2 cellular contexts compared by ENCODE assay signal in the genomic region with DNA sequence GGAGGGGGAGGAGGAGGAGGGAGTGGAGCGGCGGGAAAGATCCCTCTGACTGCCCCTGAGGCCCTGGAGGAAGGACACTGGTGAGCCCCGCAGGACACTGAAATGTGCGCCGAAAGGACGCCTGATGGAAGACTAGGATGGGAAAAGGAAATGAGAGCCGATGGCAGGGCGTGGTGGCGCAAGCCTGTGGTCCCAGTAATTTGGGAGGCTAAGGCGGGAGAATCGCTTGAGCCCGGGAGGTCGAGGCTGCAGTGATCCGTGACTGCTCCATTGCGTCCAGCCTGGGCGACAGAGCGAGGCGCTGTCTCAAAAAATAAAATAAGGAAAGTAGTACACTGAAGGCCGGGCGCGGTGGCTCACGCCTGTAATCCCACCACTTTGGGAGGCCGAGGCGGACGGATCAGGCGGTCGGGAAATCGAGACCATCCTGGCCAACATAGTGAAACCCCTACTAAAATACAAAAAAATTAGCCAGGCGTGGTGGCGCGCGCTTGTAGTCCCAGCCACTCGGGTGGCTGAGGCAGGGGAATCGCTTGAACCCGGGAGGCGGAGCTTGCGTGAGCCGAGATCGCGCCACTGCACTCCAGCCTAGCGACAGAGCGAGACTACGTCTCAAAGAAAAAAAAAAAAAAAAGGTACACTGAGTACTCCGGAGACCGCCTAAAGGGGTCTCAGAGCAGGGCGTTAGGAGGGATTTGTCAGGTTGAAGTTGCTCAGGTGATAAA.
TF ChIP-seq lines count a peak whose summit lies in the region.

No MANE protein-coding gene starts in this region.

TF ChIP-seq in K562, 482 proteins besides CTCF, POLR2A, EP300 and RAD21 (continued from another document and continues in another):
- TF ChIP-seq, protein P1, sequence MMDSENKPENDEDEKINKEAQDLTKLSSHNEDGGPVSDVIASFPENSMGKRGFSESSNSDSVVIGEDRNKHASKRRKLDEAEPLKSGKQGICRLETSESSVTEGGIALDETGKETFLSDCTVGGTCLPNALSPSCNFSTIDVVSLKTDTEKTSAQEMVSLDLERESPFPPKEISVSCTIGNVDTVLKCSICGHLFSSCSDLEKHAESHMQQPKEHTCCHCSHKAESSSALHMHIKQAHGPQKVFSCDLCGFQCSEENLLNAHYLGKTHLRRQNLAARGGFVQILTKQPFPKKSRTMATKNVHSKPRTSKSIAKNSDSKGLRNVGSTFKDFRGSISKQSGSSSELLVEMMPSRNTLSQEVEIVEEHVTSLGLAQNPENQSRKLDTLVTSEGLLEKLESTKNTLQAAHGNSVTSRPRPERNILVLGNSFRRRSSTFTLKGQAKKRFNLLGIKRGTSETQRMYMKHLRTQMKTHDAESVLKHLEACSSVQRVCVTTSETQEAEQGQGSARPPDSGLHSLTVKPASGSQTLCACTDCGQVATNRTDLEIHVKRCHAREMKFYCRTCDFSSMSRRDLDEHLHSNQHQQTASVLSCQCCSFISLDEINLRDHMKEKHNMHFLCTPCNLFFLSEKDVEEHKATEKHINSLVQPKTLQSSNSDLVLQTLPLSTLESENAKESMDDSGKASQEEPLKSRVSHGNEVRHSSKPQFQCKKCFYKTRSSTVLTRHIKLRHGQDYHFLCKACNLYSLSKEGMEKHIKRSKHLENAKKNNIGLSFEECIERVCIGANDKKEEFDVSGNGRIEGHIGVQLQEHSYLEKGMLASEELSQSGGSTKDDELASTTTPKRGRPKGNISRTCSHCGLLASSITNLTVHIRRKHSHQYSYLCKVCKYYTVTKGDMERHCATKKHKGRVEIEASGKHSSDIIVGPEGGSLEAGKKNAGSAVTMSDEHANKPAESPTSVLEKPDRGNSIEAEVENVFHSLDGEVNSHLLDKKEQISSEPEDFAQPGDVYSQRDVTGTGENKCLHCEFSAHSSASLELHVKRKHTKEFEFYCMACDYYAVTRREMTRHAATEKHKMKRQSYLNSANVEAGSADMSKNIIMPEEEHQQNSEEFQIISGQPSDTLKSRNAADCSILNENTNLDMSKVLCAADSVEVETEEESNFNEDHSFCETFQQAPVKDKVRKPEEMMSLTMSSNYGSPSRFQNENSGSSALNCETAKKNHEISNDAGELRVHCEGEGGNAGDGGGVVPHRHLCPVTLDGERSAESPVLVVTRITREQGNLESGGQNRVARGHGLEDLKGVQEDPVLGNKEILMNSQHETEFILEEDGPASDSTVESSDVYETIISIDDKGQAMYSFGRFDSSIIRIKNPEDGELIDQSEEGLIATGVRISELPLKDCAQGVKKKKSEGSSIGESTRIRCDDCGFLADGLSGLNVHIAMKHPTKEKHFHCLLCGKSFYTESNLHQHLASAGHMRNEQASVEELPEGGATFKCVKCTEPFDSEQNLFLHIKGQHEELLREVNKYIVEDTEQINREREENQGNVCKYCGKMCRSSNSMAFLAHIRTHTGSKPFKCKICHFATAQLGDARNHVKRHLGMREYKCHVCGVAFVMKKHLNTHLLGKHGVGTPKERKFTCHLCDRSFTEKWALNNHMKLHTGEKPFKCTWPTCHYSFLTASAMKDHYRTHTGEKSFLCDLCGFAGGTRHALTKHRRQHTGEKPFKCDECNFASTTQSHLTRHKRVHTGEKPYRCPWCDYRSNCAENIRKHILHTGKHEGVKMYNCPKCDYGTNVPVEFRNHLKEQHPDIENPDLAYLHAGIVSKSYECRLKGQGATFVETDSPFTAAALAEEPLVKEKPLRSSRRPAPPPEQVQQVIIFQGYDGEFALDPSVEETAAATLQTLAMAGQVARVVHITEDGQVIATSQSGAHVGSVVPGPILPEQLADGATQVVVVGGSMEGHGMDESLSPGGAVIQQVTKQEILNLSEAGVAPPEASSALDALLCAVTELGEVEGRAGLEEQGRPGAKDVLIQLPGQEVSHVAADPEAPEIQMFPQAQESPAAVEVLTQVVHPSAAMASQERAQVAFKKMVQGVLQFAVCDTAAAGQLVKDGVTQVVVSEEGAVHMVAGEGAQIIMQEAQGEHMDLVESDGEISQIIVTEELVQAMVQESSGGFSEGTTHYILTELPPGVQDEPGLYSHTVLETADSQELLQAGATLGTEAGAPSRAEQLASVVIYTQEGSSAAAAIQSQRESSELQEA (IDR thresholded peaks at IDR 0.05; ENCODE audit: low read depth): no peak
- TF ChIP-seq ZNF311 (CRISPR knock-in tag; IDR thresholded peaks at IDR 0.05) (peak; percentile 79; the same call in 1 of the 2 replicates), RUNX1 (IDR thresholded peaks at IDR 0.05; ENCODE audit: low read depth) (0 out of 2 replicates have a peak, but pooled peaks have one; percentile 16), ZNF830 (CRISPR knock-in tag; IDR thresholded peaks at IDR 0.05) (no peak), RFX7 (CRISPR knock-in tag; IDR thresholded peaks at IDR 0.05) (no peak), RCOR1 (IDR thresholded peaks at IDR 0.05; ENCODE audit: borderline replicate concordance in 1 of 2, low read depth in 2 of 2, low read length in 2 of 2) (peak in 1 of 2 experiments; percentile 49; a peak in 2 of 4 replicates), ESRRB (CRISPR knock-in tag; IDR thresholded peaks at IDR 0.05; ENCODE audit: borderline replicate concordance) (no peak), DMBX1 (CRISPR knock-in tag; IDR thresholded peaks at IDR 0.05; ENCODE audit: borderline replicate concordance) (peak; percentile 56; the same call in 1 of the 2 replicates), KLF6 (CRISPR knock-in tag; IDR thresholded peaks at IDR 0.05; ENCODE audit: borderline replicate concordance) (no peak), NEUROD1 (IDR thresholded peaks at IDR 0.05; ENCODE audit: borderline replicate concordance, low read depth, low read length, partially characterized antibody) (peak; percentile 2), WHSC1 (IDR thresholded peaks at IDR 0.05; ENCODE audit: low read length) (no peak)
- TF ChIP-seq, protein P2, sequence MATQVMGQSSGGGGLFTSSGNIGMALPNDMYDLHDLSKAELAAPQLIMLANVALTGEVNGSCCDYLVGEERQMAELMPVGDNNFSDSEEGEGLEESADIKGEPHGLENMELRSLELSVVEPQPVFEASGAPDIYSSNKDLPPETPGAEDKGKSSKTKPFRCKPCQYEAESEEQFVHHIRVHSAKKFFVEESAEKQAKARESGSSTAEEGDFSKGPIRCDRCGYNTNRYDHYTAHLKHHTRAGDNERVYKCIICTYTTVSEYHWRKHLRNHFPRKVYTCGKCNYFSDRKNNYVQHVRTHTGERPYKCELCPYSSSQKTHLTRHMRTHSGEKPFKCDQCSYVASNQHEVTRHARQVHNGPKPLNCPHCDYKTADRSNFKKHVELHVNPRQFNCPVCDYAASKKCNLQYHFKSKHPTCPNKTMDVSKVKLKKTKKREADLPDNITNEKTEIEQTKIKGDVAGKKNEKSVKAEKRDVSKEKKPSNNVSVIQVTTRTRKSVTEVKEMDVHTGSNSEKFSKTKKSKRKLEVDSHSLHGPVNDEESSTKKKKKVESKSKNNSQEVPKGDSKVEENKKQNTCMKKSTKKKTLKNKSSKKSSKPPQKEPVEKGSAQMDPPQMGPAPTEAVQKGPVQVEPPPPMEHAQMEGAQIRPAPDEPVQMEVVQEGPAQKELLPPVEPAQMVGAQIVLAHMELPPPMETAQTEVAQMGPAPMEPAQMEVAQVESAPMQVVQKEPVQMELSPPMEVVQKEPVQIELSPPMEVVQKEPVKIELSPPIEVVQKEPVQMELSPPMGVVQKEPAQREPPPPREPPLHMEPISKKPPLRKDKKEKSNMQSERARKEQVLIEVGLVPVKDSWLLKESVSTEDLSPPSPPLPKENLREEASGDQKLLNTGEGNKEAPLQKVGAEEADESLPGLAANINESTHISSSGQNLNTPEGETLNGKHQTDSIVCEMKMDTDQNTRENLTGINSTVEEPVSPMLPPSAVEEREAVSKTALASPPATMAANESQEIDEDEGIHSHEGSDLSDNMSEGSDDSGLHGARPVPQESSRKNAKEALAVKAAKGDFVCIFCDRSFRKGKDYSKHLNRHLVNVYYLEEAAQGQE (CRISPR knock-in tag; IDR thresholded peaks at IDR 0.05; ENCODE audit: low read depth): peak; percentile 67; the same call in 1 of the 2 replicates

TF ChIP-seq in HepG2, 621 proteins besides CTCF, POLR2A, EP300 and RAD21 (continued from another document and continues in another):
- TF ChIP-seq, protein P3, sequence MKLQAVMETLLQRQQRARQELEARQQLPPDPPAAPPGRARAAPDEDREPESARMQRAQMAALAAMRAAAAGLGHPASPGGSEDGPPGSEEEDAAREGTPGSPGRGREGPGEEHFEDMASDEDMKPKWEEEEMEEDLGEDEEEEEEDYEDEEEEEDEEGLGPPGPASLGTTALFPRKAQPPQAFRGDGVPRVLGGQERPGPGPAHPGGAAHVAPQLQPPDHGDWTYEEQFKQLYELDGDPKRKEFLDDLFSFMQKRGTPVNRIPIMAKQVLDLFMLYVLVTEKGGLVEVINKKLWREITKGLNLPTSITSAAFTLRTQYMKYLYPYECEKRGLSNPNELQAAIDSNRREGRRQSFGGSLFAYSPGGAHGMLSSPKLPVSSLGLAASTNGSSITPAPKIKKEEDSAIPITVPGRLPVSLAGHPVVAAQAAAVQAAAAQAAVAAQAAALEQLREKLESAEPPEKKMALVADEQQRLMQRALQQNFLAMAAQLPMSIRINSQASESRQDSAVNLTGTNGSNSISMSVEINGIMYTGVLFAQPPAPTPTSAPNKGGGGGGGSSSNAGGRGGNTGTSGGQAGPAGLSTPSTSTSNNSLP (IDR thresholded peaks at IDR 0.05; ENCODE audit: low read depth, low read length): no peak
- no peak for TF ChIP-seq NFE2L1 (CRISPR knock-in tag; IDR thresholded peaks at IDR 0.05; ENCODE audit: borderline replicate concordance)
- TF ChIP-seq, protein P4, sequence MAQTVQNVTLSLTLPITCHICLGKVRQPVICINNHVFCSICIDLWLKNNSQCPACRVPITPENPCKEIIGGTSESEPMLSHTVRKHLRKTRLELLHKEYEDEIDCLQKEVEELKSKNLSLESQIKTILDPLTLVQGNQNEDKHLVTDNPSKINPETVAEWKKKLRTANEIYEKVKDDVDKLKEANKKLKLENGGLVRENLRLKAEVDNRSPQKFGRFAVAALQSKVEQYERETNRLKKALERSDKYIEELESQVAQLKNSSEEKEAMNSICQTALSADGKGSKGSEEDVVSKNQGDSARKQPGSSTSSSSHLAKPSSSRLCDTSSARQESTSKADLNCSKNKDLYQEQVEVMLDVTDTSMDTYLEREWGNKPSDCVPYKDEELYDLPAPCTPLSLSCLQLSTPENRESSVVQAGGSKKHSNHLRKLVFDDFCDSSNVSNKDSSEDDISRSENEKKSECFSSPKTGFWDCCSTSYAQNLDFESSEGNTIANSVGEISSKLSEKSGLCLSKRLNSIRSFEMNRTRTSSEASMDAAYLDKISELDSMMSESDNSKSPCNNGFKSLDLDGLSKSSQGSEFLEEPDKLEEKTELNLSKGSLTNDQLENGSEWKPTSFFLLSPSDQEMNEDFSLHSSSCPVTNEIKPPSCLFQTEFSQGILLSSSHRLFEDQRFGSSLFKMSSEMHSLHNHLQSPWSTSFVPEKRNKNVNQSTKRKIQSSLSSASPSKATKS (CRISPR knock-in tag; IDR thresholded peaks at IDR 0.05): no peak
- no peak for TF ChIP-seq BORCS8-MEF2B (CRISPR knock-in tag; IDR thresholded peaks at IDR 0.05)
- TF ChIP-seq ZNF605 (CRISPR knock-in tag; IDR thresholded peaks at IDR 0.05): no peak
- TF ChIP-seq, protein P5, sequence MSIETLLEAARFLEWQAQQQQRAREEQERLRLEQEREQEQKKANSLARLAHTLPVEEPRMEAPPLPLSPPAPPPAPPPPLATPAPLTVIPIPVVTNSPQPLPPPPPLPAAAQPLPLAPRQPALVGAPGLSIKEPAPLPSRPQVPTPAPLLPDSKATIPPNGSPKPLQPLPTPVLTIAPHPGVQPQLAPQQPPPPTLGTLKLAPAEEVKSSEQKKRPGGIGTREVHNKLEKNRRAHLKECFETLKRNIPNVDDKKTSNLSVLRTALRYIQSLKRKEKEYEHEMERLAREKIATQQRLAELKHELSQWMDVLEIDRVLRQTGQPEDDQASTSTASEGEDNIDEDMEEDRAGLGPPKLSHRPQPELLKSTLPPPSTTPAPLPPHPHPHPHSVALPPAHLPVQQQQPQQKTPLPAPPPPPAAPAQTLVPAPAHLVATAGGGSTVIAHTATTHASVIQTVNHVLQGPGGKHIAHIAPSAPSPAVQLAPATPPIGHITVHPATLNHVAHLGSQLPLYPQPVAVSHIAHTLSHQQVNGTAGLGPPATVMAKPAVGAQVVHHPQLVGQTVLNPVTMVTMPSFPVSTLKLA (IDR thresholded peaks at IDR 0.05): no peak
- TF ChIP-seq ZNF296 (CRISPR knock-in tag; conservative IDR thresholded peaks at IDR 0.05): peak; percentile 81; the same call in 1 of the 2 replicates
- no peak for TF ChIP-seq MIER2 (CRISPR knock-in tag; IDR thresholded peaks at IDR 0.05)
- no peak for TF ChIP-seq SMAD3 (CRISPR knock-in tag; IDR thresholded peaks at IDR 0.05)
- no peak for TF ChIP-seq ZNF816 (CRISPR knock-in tag; IDR thresholded peaks at IDR 0.05; ENCODE audit: borderline replicate concordance)
- TF ChIP-seq, protein P6, sequence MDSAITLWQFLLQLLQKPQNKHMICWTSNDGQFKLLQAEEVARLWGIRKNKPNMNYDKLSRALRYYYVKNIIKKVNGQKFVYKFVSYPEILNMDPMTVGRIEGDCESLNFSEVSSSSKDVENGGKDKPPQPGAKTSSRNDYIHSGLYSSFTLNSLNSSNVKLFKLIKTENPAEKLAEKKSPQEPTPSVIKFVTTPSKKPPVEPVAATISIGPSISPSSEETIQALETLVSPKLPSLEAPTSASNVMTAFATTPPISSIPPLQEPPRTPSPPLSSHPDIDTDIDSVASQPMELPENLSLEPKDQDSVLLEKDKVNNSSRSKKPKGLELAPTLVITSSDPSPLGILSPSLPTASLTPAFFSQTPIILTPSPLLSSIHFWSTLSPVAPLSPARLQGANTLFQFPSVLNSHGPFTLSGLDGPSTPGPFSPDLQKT (CRISPR knock-in tag; IDR thresholded peaks at IDR 0.05; ENCODE audit: borderline replicate concordance): no peak
- no peak for TF ChIP-seq ZNF562 (CRISPR knock-in tag; IDR thresholded peaks at IDR 0.05; ENCODE audit: borderline replicate concordance)
- TF ChIP-seq TMF1 (CRISPR knock-in tag; IDR thresholded peaks at IDR 0.05; ENCODE audit: low read depth): peak; percentile 4; the same call in 1 of the 2 replicates
- TF ChIP-seq FOXM1 (CRISPR knock-in tag; IDR thresholded peaks at IDR 0.05): no peak
- no peak for TF ChIP-seq ZBTB3 (CRISPR knock-in tag; IDR thresholded peaks at IDR 0.05; ENCODE audit: borderline replicate concordance, low read depth)
- TF ChIP-seq, protein P7, sequence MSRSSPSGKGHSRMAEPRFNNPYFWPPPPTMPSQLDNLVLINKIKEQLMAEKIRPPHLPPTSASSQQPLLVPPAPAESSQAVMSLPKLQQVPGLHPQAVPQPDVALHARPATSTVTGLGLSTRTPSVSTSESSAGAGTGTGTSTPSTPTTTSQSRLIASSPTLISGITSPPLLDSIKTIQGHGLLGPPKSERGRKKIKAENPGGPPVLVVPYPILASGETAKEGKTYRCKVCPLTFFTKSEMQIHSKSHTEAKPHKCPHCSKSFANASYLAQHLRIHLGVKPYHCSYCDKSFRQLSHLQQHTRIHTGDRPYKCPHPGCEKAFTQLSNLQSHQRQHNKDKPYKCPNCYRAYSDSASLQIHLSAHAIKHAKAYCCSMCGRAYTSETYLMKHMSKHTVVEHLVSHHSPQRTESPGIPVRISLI (CRISPR knock-in tag; IDR thresholded peaks at IDR 0.05; ENCODE audit: borderline replicate concordance): peak; percentile 43; the same call in 1 of the 2 replicates
